12 cellular contexts compared by ENCODE assay signal in the genomic region with DNA sequence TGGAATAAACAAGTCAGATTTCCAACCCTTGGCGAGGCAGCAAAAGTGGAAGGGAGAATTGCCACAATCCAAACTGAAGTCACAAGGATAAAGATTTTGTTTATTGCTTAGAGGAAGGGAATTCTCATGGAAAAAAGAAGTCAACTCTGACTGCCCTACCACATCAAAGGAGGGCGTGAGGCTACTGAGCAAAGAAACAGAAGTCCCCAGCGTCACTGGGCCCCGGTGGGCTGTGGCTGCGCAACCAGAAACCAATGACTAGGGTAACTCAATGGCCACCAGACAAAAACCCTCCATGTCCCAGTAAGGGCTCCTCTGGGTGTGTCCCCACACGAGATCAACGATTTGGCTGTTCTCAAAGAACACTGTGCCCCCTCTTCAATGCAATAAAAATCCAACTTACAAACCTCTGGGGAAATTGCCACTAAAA.
DNase-seq lines count a peak whose midpoint lies in the region; ATAC-seq and TF ChIP-seq lines count a peak whose summit lies in the region.
"Had no signal": no experiment of that assay in that cellular context is flagged by ENCODE, and none has a peak within 500 bp of the region (broad histone marks: within the 10 kb centered on the region; RNA-seq: fewer than 3 reads in every experiment).

No MANE protein-coding gene starts in this region.

- H3K4me1 ChIP-seq in sigmoid colon = peaks cover 0 to 77% (median 58%) of the 10 kb centered on the region in 4 donors

- no peak for DNase-seq in CD4-positive, alpha-beta T cell
- no peak for DNase-seq in left colon
- peak; percentile 87 for DNase-seq in sigmoid colon
- no peak for DNase-seq in activated CD8-positive, alpha-beta memory T cell treated with anti-CD3 and anti-CD28 coated beads, Interleukin-2, amount 50 U/mL, for 4 hours
- no peak for DNase-seq in NCI-H1092 treated with DMSO at 0.1 percent for 48 hours (lab: John Stamatoyannopoulos, UW)
- DNase-seq in stimulated activated CD4-positive, alpha-beta T cell treated with anti-CD3 and anti-CD28 coated beads, Interleukin-4, amount 100 ng/mL, for 4 hours = no peak
- DNase-seq: activated CD4-positive, alpha-beta T cell treated with anti-CD3 and anti-CD28 coated beads for 1 hour; amniotic stem cell; NCI-H1694 treated with DMSO at 0.1 percent for 48 hours had no signal

- no peaks in the 10 kb centered on the region for H3K27me3 ChIP-seq in CD4-positive, alpha-beta T cell (ENCODE audit: control insufficient read depth, insufficient read depth, low read length)
- no peaks in the 10 kb centered on the region for H3K27me3 ChIP-seq in sigmoid colon

- peak in 2 of 4 donors; percentile 13 to 53 for TF ChIP-seq EP300 in sigmoid colon (IDR thresholded peaks at IDR 0.05)

- H3K36me3 Mint-ChIP-seq in CD4-positive, alpha-beta T cell (ENCODE audit: low read depth) = peaks cover 72% of the 10 kb centered on the region
- peaks cover 94% of the 10 kb centered on the region for H3K36me3 Mint-ChIP-seq in activated T-helper 17 cell treated with anti-CD3 and anti-CD28 coated beads, Interleukin-2, amount 50 U/mL, for 72 hours (ENCODE audit: low read depth)

- H3K4me1 Mint-ChIP-seq in CD4-positive, alpha-beta T cell (ENCODE audit: low read depth) = peaks cover 76% of the 10 kb centered on the region
- H3K4me1 Mint-ChIP-seq in activated T-helper 17 cell treated with anti-CD3 and anti-CD28 coated beads, Interleukin-2, amount 50 U/mL, for 72 hours = peaks cover 44% of the 10 kb centered on the region

- CTCF ChIA-PET in CD4-positive, alpha-beta T cell (lab: Charles Lee) = interaction anchor here (0.9 kb wide), 1 partner anchor 51 kb away, joined by 3 read pairs; no protein-coding TSS in a partner anchor

- H3K36me3 ChIP-seq in sigmoid colon = peaks cover 0 to 4% (median 0%) of the 10 kb centered on the region in 4 donors

- H3K4me3 ChIP-seq in sigmoid colon = peak overlapping the region in 1 of 4 donors; percentile 13

- no peak for TF ChIP-seq POLR2A in sigmoid colon (IDR thresholded peaks at IDR 0.05)
- no peak for TF ChIP-seq POLR2A in GM18505 (IDR thresholded peaks at IDR 0.05; ENCODE audit: borderline replicate concordance, extremely low read depth, insufficient read depth, insufficient read length)

- no peak for TF ChIP-seq CTCF in CD4-positive, alpha-beta T cell (IDR thresholded peaks at IDR 0.05)
- no peak for TF ChIP-seq CTCF in sigmoid colon (IDR thresholded peaks at IDR 0.05)

- H3K27me3 Mint-ChIP-seq in CD4-positive, alpha-beta T cell = no peaks in the 10 kb centered on the region
- H3K27me3 Mint-ChIP-seq in activated T-helper 17 cell treated with anti-CD3 and anti-CD28 coated beads, Interleukin-2, amount 50 U/mL, for 72 hours = no peaks in the 10 kb centered on the region

- no peaks in the 10 kb centered on the region for H3K9me3 ChIP-seq in CD4-positive, alpha-beta T cell (ENCODE audit: control insufficient read depth, low read length)
- no peaks in the 10 kb centered on the region for H3K9me3 ChIP-seq in sigmoid colon

- H3K27ac Mint-ChIP-seq in CD4-positive, alpha-beta T cell = peak overlapping the region; percentile 74
- peak overlapping the region; percentile 79 for H3K27ac Mint-ChIP-seq in activated T-helper 17 cell treated with anti-CD3 and anti-CD28 coated beads, Interleukin-2, amount 50 U/mL, for 72 hours

- no peak for ATAC-seq in CD4-positive, alpha-beta T cell (ENCODE audit: poor library complexity)
- peak; percentile 28 for ATAC-seq in activated T-helper 17 cell treated with anti-CD3 and anti-CD28 coated beads, Interleukin-2, amount 50 U/mL, for 72 hours (replicated peaks)
- peak; percentile 14 for ATAC-seq in left colon
- no peak for ATAC-seq in GM18505 (IDR thresholded peaks at IDR 0.05; ENCODE audit: unreplicated experiment)

- no peaks in the 10 kb centered on the region for H3K9me3 Mint-ChIP-seq in CD4-positive, alpha-beta T cell
- no peaks in the 10 kb centered on the region for H3K9me3 Mint-ChIP-seq in activated T-helper 17 cell treated with anti-CD3 and anti-CD28 coated beads, Interleukin-2, amount 50 U/mL, for 72 hours
- H3K9me3 Mint-ChIP-seq: neural crest cell had no signal

- intact Hi-C loops in CD4-positive, alpha-beta T cell (cut with DNase I, micrococcal nuclease) = no loop called here
- intact Hi-C loops in left colon (cut with DNase I, micrococcal nuclease) = no loop called here
- intact Hi-C loops in sigmoid colon (cut with DNase I) = loop anchor here (5.0 kb wide), 1 partner anchor 81 kb away; the partner anchor contains the start of gene STK24

- POLR2A ChIA-PET in CD4-positive, alpha-beta T cell (lab: Charles Lee) = no interaction called here

- no peak overlapping the region for H3K27ac ChIP-seq in CD4-positive, alpha-beta T cell (ENCODE audit: low read depth, low read length)
- H3K27ac ChIP-seq in sigmoid colon = peak overlapping the region; percentile 77 to 84 (median 80)

- WGBS in sigmoid colon, 2 donors = 66 to 71% methylated on average over 7 of the region's 7 CpGs

- H3K4me3 Mint-ChIP-seq in CD4-positive, alpha-beta T cell = no peak overlapping the region
- no peak overlapping the region for H3K4me3 Mint-ChIP-seq in activated T-helper 17 cell treated with anti-CD3 and anti-CD28 coated beads, Interleukin-2, amount 50 U/mL, for 72 hours
- H3K4me3 Mint-ChIP-seq: neural crest cell had no signal

Comparison
In these comparisons a context has a peak if more than half of its experiments do, and no peak if none do; other contexts are left out.
1. ATAC-seq: peak in activated T-helper 17 cell treated with anti-CD3 and anti-CD28 coated beads, Interleukin-2, amount 50 U/mL, for 72 hours (single experiment) and left colon (single experiment); none in CD4-positive, alpha-beta T cell (single experiment) and GM18505 (single experiment).